In genomic region chr19:2847507-2847906, GRCh38 we compare ENCODE assay signal across 31 cellular contexts. TPM values are rescaled to one million over a fixed set of nuclear protein-coding genes. Genes with fewer than 3 reads are reported as not detected.
"Had no signal": no experiment of that assay in that cellular context is flagged by ENCODE, and none has a peak within 500 bp of the region (broad histone marks: within the 10 kb centered on the region; RNA-seq: fewer than 3 reads in every experiment).

No MANE protein-coding gene starts in this region.

- H3K4me1 ChIP-seq: foreskin keratinocyte, testis had no signal

- H3K9me3 ChIP-seq: testis had no signal

- ATAC-seq: foreskin keratinocyte; heart right ventricle; left cardiac atrium; left lung; natural killer cell treated with Interleukin-12 subunit alpha and Interleukin-12 subunit beta and Interleukin-15 and Interleukin-18, amount 100 ng/mL, for 72 hours; pancreas; sciatic nerve; stimulated activated memory B cell treated with anti-CD40 and anti-IgM and Interleukin-4, amounts not matched to agents 10 μg/mL and 1 μg/mL and 100 μg/mL, for 72 hours; stimulated activated naive CD8-positive, alpha-beta T cell treated with anti-CD3 and anti-CD28 coated beads, Interleukin-15, Interleukin-2, amounts not matched to agents 100 U/mL and 50 U/mL, for 24 hours had no signal

- H3K27ac ChIP-seq: dorsolateral prefrontal cortex, epithelial cell of prostate, esophagus muscularis mucosa, foreskin keratinocyte, heart right ventricle, left lung, neutrophil, pancreas, skin epidermis, spleen, testis, tibial artery had no signal

- H3K27ac Mint-ChIP-seq: natural killer cell treated with Interleukin-12 subunit alpha and Interleukin-12 subunit beta and Interleukin-15 and Interleukin-18, amount 100 ng/mL, for 72 hours; stimulated activated memory B cell treated with anti-CD40 and anti-IgM and Interleukin-4, amounts not matched to agents 10 μg/mL and 1 μg/mL and 100 μg/mL, for 72 hours; type B pancreatic cell had no signal

- H3K4me3 Mint-ChIP-seq: natural killer cell treated with Interleukin-12 subunit alpha and Interleukin-12 subunit beta and Interleukin-15 and Interleukin-18, amount 100 ng/mL, for 72 hours; neural crest cell; stimulated activated memory B cell treated with anti-CD40 and anti-IgM and Interleukin-4, amounts not matched to agents 10 μg/mL and 1 μg/mL and 100 μg/mL, for 72 hours; type B pancreatic cell had no signal

- FAIRE-seq: colon, islet of Langerhans, pancreas had no signal

- H3K4me3 ChIP-seq: dorsolateral prefrontal cortex, esophagus muscularis mucosa, heart right ventricle, left lung, pancreas, skin epidermis, spleen, testis, tibial artery had no signal

- H3K27me3 Mint-ChIP-seq: natural killer cell treated with Interleukin-12 subunit alpha and Interleukin-12 subunit beta and Interleukin-15 and Interleukin-18, amount 100 ng/mL, for 72 hours; stimulated activated memory B cell treated with anti-CD40 and anti-IgM and Interleukin-4, amounts not matched to agents 10 μg/mL and 1 μg/mL and 100 μg/mL, for 72 hours; type B pancreatic cell had no signal

- H3K27me3 ChIP-seq: dorsolateral prefrontal cortex, esophagus muscularis mucosa, foreskin keratinocyte, heart right ventricle, left lung, pancreas, spleen, testis, tibial artery had no signal

- DNase-seq: dorsolateral prefrontal cortex; effector CD4-positive, alpha-beta T cell; foreskin keratinocyte; glutamatergic neuron; heart right ventricle; hippocampal formation; left cardiac atrium; left lung; mammary epithelial cell; mesendoderm; midbrain; pancreas; spleen; stimulated activated CD4-positive, alpha-beta T cell treated with anti-CD3 and anti-CD28 coated beads, Interleukin-4, amount 100 ng/mL, for 4 hours; stimulated activated naive CD8-positive, alpha-beta T cell treated with anti-CD3 and anti-CD28 coated beads, Interleukin-15, Interleukin-2, amounts not matched to agents 100 U/mL and 50 U/mL, for 24 hours; substantia nigra; testis; tibial artery had no signal

RNA-seq across cellular contexts. Expression of gene ZNF556, which starts 19.6 kb away (rescaled TPM):
- total RNA-seq: foreskin keratinocyte; kidney epithelial cell; left cardiac atrium; left lung; mucosa of gallbladder; natural killer cell treated with Interleukin-12 subunit alpha and Interleukin-12 subunit beta and Interleukin-15 and Interleukin-18, amount 100 ng/mL, for 72 hours had no signal
- polyA plus RNA-seq: foreskin keratinocyte, mammary epithelial cell, pancreas had no signal
